Comparison of ENCODE assay signal across 14 cellular contexts in genomic region chrX:72020788-72021187, GRCh38.
DNase-seq lines count a peak whose midpoint lies in the region; ATAC-seq and TF ChIP-seq lines count a peak whose summit lies in the region.
"Had no signal": no experiment of that assay in that cellular context is flagged by ENCODE, and none has a peak within 500 bp of the region (broad histone marks: within the 10 kb centered on the region; RNA-seq: fewer than 3 reads in every experiment).

No MANE protein-coding gene starts in this region.

- H3K27me3 Mint-ChIP-seq in nephron progenitor cell (ENCODE audit: low read depth, poor library complexity): peaks cover 17% of the 10 kb centered on the region

- no peak overlapping the region for H3K27ac Mint-ChIP-seq in nephron progenitor cell
- H3K27ac Mint-ChIP-seq: activated T-helper 2 cell treated with anti-CD3 and anti-CD28 coated beads, Interferon-gamma antibody, Interleukin-2, Interleukin-4, amounts not matched to agents 10 μg/mL and 5 μg/mL and 100 μg/mL, durations not matched to agents 14 hours and 24 hours and 36 hours; T-helper 2 cell treated with Interferon-gamma antibody and Interleukin-4, amounts not matched to agents 5 μg/mL and 100 μg/mL, for 36 hours had no signal

- H3K4me3 ChIP-seq in GM12864 (ENCODE audit: low read depth, low read length): no peak overlapping the region
- H3K4me3 ChIP-seq: BLaER1, cardiac muscle cell had no signal

- peaks cover 10% of the 10 kb centered on the region for H3K36me3 Mint-ChIP-seq in nephron progenitor cell (ENCODE audit: low read depth)

- ATAC-seq in GM19438 (IDR thresholded peaks at IDR 0.05; ENCODE audit: low read depth, unreplicated experiment) (peak; percentile 55), HG03066 (IDR thresholded peaks at IDR 0.05; ENCODE audit: low read depth, unreplicated experiment) (peak; percentile 57)

- H3K9me3 Mint-ChIP-seq in nephron progenitor cell: peaks cover 40% of the 10 kb centered on the region
- H3K9me3 Mint-ChIP-seq: activated T-helper 2 cell treated with anti-CD3 and anti-CD28 coated beads, Interferon-gamma antibody, Interleukin-2, Interleukin-4, amounts not matched to agents 10 μg/mL and 5 μg/mL and 100 μg/mL, durations not matched to agents 14 hours and 24 hours and 36 hours; T-helper 2 cell treated with Interferon-gamma antibody and Interleukin-4, amounts not matched to agents 5 μg/mL and 100 μg/mL, for 36 hours had no signal

- TF ChIP-seq CTCF in GM12864 (IDR thresholded peaks at IDR 0.05; ENCODE audit: low read depth, low read length, missing control alignments) (no peak), nephron progenitor cell (IDR thresholded peaks at IDR 0.05) (no peak)

- no peak overlapping the region for H3K4me3 Mint-ChIP-seq in nephron progenitor cell
- H3K4me3 Mint-ChIP-seq: T-helper 2 cell treated with Interferon-gamma antibody and Interleukin-4, amounts not matched to agents 5 μg/mL and 100 μg/mL, for 36 hours had no signal

- DNase-seq in GM12864 (ENCODE audit: low read depth) (peak; percentile 29), islet precursor cell (peak; percentile 6), SW480 (ENCODE audit: low spot score) (no peak), NCI-H1048 (lab: John Stamatoyannopoulos, UW) (no peak), nephron progenitor cell (no peak)
- DNase-seq in activated CD4-positive, CD25-positive, alpha-beta regulatory T cell (lab: John Stamatoyannopoulos, UW): no peak
- DNase-seq: NCI-H1417 treated with DMSO at 0.1 percent for 48 hours, trophoblast cell had no signal

- peaks cover 16% of the 10 kb centered on the region for H3K4me1 Mint-ChIP-seq in nephron progenitor cell

Comparison
In these comparisons a context has a peak if more than half of its experiments do, and no peak if none do; other contexts are left out.
1. DNase-seq: peak in GM12864 (single experiment) and islet precursor cell (single experiment); none in SW480 (single experiment), activated CD4-positive, CD25-positive, alpha-beta regulatory T cell (0 of 4), NCI-H1048 (single experiment) and nephron progenitor cell (single experiment).